Comparison of ENCODE assay signal across 1 cellular context in genomic region chr3:193560870-193561269, GRCh38.
TF ChIP-seq lines count a peak whose summit lies in the region.

No MANE protein-coding gene starts in this region.

TF ChIP-seq in H1, 55 proteins besides CTCF, POLR2A, EP300 and RAD21 (continued from another document):
- no peak for TF ChIP-seq CHD7 (IDR thresholded peaks at IDR 0.05; ENCODE audit: insufficient replicate concordance, low read length)
- TF ChIP-seq HDAC6 (IDR thresholded peaks at IDR 0.05; ENCODE audit: low read depth, low read length): no peak
- TF ChIP-seq SAP30 (IDR thresholded peaks at IDR 0.05; ENCODE audit: insufficient read depth, insufficient replicate concordance, low read length): no peak
- no peak for TF ChIP-seq RNF2 (IDR thresholded peaks at IDR 0.05; ENCODE audit: borderline replicate concordance, low read depth, low read length, missing control alignments, poor library complexity, severe bottlenecking)
- TF ChIP-seq, protein P1, sequence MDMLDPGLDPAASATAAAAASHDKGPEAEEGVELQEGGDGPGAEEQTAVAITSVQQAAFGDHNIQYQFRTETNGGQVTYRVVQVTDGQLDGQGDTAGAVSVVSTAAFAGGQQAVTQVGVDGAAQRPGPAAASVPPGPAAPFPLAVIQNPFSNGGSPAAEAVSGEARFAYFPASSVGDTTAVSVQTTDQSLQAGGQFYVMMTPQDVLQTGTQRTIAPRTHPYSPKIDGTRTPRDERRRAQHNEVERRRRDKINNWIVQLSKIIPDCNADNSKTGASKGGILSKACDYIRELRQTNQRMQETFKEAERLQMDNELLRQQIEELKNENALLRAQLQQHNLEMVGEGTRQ (IDR thresholded peaks at IDR 0.05; ENCODE audit: low read length): no peak
- TF ChIP-seq KDM4A (IDR thresholded peaks at IDR 0.05; ENCODE audit: low read depth, low read length, severe bottlenecking): no peak
- TF ChIP-seq KDM1A (IDR thresholded peaks at IDR 0.05; ENCODE audit: borderline replicate concordance, low read length): no peak
- TF ChIP-seq HDAC2 (IDR thresholded peaks at IDR 0.05; ENCODE audit: borderline replicate concordance in 1 of 2, low read depth in 2 of 2, low read length in 2 of 2): no peak
- TF ChIP-seq GTF2F1 (IDR thresholded peaks at IDR 0.05; ENCODE audit: borderline replicate concordance, low read depth, low read length): no peak
- TF ChIP-seq CBX5 (IDR thresholded peaks at IDR 0.05; ENCODE audit: low read depth, low read length): no peak
- no peak for TF ChIP-seq BACH1 (IDR thresholded peaks at IDR 0.05; ENCODE audit: low read length)
- no peak for TF ChIP-seq JUND (IDR thresholded peaks at IDR 0.05; ENCODE audit: low read length)
- TF ChIP-seq EZH2 (IDR thresholded peaks at IDR 0.05; ENCODE audit: low read depth, low read length, severe bottlenecking): no peak
TF ChIP-seq in H1: peak in this region for 0.
